2 cellular contexts compared by ENCODE assay signal in genomic region chr19:29966142-29966541, GRCh38.
TF ChIP-seq lines count a peak whose summit lies in the region.

No MANE protein-coding gene starts in this region.

TF ChIP-seq in A549, 52 proteins besides CTCF, POLR2A, EP300 and RAD21:
- TF ChIP-seq ZC3H11A (IDR thresholded peaks at IDR 0.05): peak; percentile 12; the same call in 1 of the 2 replicates

TF ChIP-seq in K562, 482 proteins besides CTCF, POLR2A, EP300 and RAD21:
- TF ChIP-seq TFE3 (CRISPR knock-in tag; IDR thresholded peaks at IDR 0.05): peak; percentile 64
